ENCODE assay signal across 15 cellular contexts in genomic region chr3:97232635-97233034, GRCh38.
DNase-seq lines count a peak whose midpoint lies in the region; ATAC-seq and TF ChIP-seq lines count a peak whose summit lies in the region.
"Had no signal": no experiment of that assay in that cellular context is flagged by ENCODE, and none has a peak within 500 bp of the region (broad histone marks: within the 10 kb centered on the region; RNA-seq: fewer than 3 reads in every experiment).

No MANE protein-coding gene starts in this region.

- H3K27me3 ChIP-seq in esophagus (ENCODE audit: control insufficient read depth in 1 of 2, insufficient read depth in 2 of 2, low read length in 2 of 2) = no peaks in the 10 kb centered on the region
- H3K27me3 ChIP-seq in stomach smooth muscle (ENCODE audit: control insufficient read depth in 1 of 2, insufficient read depth in 2 of 2, low read length in 2 of 2) = no peaks in the 10 kb centered on the region
- no peaks in the 10 kb centered on the region for H3K27me3 ChIP-seq in gastrocnemius medialis
- H3K27me3 ChIP-seq: foreskin keratinocyte had no signal

- no peak for TF ChIP-seq CTCF in gastrocnemius medialis (IDR thresholded peaks at IDR 0.05 in 4 of 5, conservative IDR thresholded peaks at IDR 0.05 in 1 of 5)

- no peak overlapping the region for H3K4me3 Mint-ChIP-seq in activated naive CD8-positive, alpha-beta T cell treated with anti-CD3 and anti-CD28 coated beads for 36 hours
- H3K4me3 Mint-ChIP-seq: brain, immature natural killer cell had no signal

- H3K36me3 ChIP-seq in esophagus (ENCODE audit: control insufficient read depth in 2 of 2, insufficient read depth in 2 of 2, low read length in 1 of 2) = no peaks in the 10 kb centered on the region
- no peaks in the 10 kb centered on the region for H3K36me3 ChIP-seq in stomach smooth muscle (ENCODE audit: control insufficient read depth in 2 of 2, insufficient read depth in 2 of 2, low read length in 2 of 2)
- no peaks in the 10 kb centered on the region for H3K36me3 ChIP-seq in gastrocnemius medialis

- intact Hi-C loops in gastrocnemius medialis (cut with DNase I; ENCODE audit: low total_unique reads) = no loop called here

- no peak overlapping the region for H3K27ac Mint-ChIP-seq in activated naive CD8-positive, alpha-beta T cell treated with anti-CD3 and anti-CD28 coated beads for 36 hours
- H3K27ac Mint-ChIP-seq: brain, immature natural killer cell had no signal

- 19 to 26% methylated on average over 3 of the region's 3 CpGs for WGBS in esophagus, 2 donors

- DNase-seq in NCI-H345 (lab: John Stamatoyannopoulos, UW) (peak; percentile 4), NCI-H345 treated with DMSO at 0.1 percent for 48 hours (lab: John Stamatoyannopoulos, UW; ENCODE audit: unreplicated experiment) (no peak), NCI-H446 (lab: John Stamatoyannopoulos, UW) (peak; percentile 19 to 87), gastrocnemius medialis (no peak)
- DNase-seq in activated naive CD8-positive, alpha-beta T cell treated with anti-CD3 and anti-CD28 coated beads for 36 hours = no peak
- DNase-seq in activated T-cell treated with anti-CD3 and anti-CD28 coated beads, Interleukin-2, amount 50 U/mL, for 1 hour = no peak
- DNase-seq: activated gamma-delta T cell, immature natural killer cell, NCI-H1048, occipital lobe had no signal

- H3K36me3 Mint-ChIP-seq in activated naive CD8-positive, alpha-beta T cell treated with anti-CD3 and anti-CD28 coated beads for 36 hours = no peaks in the 10 kb centered on the region
- H3K36me3 Mint-ChIP-seq: brain, immature natural killer cell had no signal

- H3K9me3 Mint-ChIP-seq in activated naive CD8-positive, alpha-beta T cell treated with anti-CD3 and anti-CD28 coated beads for 36 hours = peaks cover 3% of the 10 kb centered on the region
- H3K9me3 Mint-ChIP-seq: brain had no signal

- H3K4me1 Mint-ChIP-seq in activated naive CD8-positive, alpha-beta T cell treated with anti-CD3 and anti-CD28 coated beads for 36 hours = no peaks in the 10 kb centered on the region
- H3K4me1 Mint-ChIP-seq: brain, immature natural killer cell had no signal

- ATAC-seq in gastrocnemius medialis = no peak
- ATAC-seq: foreskin keratinocyte, HCT116 had no signal

- H3K4me1 ChIP-seq in esophagus (ENCODE audit: control insufficient read depth in 2 of 2, insufficient read depth in 2 of 2, low read length in 1 of 2) = peaks cover 0 to 4% of the 10 kb centered on the region in 2 donors
- H3K4me1 ChIP-seq in stomach smooth muscle (ENCODE audit: control insufficient read depth, insufficient read depth, low read length) = peaks cover 4% of the 10 kb centered on the region
- no peaks in the 10 kb centered on the region for H3K4me1 ChIP-seq in gastrocnemius medialis
- H3K4me1 ChIP-seq: foreskin keratinocyte had no signal

- in situ Hi-C loops in gastrocnemius medialis (cut with MboI; ENCODE audit: low sequenced_read_pairs in 4 of 4) = no loop called here

- peak overlapping the region; percentile 43 to 70 for H3K27ac ChIP-seq in esophagus (ENCODE audit: low read depth in 2 of 2, low read length in 1 of 2)
- peak overlapping the region; percentile 77 for H3K27ac ChIP-seq in stomach smooth muscle (ENCODE audit: low read length)
- no peak overlapping the region for H3K27ac ChIP-seq in gastrocnemius medialis
- H3K27ac ChIP-seq: foreskin keratinocyte had no signal

- TF ChIP-seq POLR2A in gastrocnemius medialis (IDR thresholded peaks at IDR 0.05) = no peak

- H3K4me3 ChIP-seq in esophagus (ENCODE audit: low read depth in 1 of 2, low read length in 2 of 2) (no peak overlapping the region), stomach smooth muscle (ENCODE audit: low read length in 2 of 2) (no peak overlapping the region), gastrocnemius medialis (no peak overlapping the region)

- no peaks in the 10 kb centered on the region for H3K9me3 ChIP-seq in esophagus (ENCODE audit: control insufficient read depth in 2 of 2, insufficient read depth in 1 of 2, low read depth in 1 of 2, low read length in 1 of 2)
- no peaks in the 10 kb centered on the region for H3K9me3 ChIP-seq in stomach smooth muscle (ENCODE audit: control insufficient read depth in 2 of 2, low read length in 2 of 2)
- H3K9me3 ChIP-seq in gastrocnemius medialis = no peaks in the 10 kb centered on the region

- no peaks in the 10 kb centered on the region for H3K27me3 Mint-ChIP-seq in activated naive CD8-positive, alpha-beta T cell treated with anti-CD3 and anti-CD28 coated beads for 36 hours
- H3K27me3 Mint-ChIP-seq: brain had no signal

- no peak overlapping the region for H3K9ac ChIP-seq in stomach smooth muscle (ENCODE audit: low read length in 2 of 2)

Comparison
In these comparisons a context has a peak if more than half of its experiments do, and no peak if none do; other contexts are left out.
1. DNase-seq: peak in NCI-H345 (single experiment) and NCI-H446 (2 of 2); none in NCI-H345 treated with DMSO at 0.1 percent for 48 hours (single experiment), activated naive CD8-positive, alpha-beta T cell treated with anti-CD3 and anti-CD28 coated beads for 36 hours (single experiment), activated T-cell treated with anti-CD3 and anti-CD28 coated beads, Interleukin-2, amount 50 U/mL, for 1 hour (single experiment) and gastrocnemius medialis (0 of 2).
2. H3K27ac ChIP-seq: peak in esophagus (2 of 2) and stomach smooth muscle (single experiment); none in gastrocnemius medialis (0 of 4).